ENCODE assay signal across 13 cellular contexts in the genomic region with DNA sequence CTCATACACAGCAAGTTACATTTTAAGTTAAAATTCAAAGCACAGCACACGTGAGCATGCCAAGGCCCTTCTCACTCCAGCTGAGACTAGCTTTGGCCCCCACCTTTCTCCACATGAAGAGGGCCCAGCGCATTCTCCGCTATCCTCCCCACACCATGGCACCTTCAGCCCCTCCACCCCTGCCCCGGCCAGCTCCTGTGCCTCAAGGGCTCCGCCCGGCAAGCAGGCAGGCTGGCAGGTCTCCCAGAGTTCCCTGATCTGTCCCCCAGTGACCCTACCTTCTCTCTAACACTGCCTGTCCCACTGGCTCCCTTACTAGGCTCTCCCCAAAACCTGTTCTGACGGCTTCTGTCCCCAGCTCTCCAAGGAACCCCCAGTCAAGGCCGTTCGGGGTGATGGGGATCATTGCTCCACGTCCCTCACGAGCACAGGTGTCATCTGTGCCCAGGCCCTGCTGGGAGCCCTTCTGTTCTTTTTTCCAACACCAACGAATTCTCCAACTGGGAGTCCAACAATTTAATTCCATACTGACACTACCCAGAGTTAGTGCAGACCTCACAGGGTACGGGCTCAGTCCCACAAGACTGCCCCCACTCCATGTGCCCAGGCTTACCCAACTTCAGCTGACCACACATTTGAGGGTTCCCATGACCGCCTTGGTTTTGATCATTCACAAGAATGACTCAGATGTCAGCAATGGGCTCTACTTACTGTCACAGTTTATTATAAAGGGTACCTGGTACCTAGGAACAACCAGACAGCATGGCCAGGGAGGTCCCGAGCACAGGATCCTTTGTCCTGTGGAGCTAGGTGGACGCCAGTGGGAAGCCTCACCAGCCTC. TPM values are rescaled to one million over a fixed set of nuclear protein-coding genes. Genes with fewer than 3 reads are reported as not detected.
DNase-seq lines count a peak whose midpoint lies in the region; ATAC-seq and TF ChIP-seq lines count a peak whose summit lies in the region.
"Had no signal": no experiment of that assay in that cellular context is flagged by ENCODE, and none has a peak within 500 bp of the region (broad histone marks: within the 10 kb centered on the region; RNA-seq: fewer than 3 reads in every experiment).

No MANE protein-coding gene starts in this region.

- H3K27me3 Mint-ChIP-seq in activated naive CD4-positive, alpha-beta T cell treated with anti-CD3 and anti-CD28 coated beads, Interleukin-2, amount 50 U/mL, for 24 hours, result no peaks in the 10 kb centered on the region
- no peaks in the 10 kb centered on the region for H3K27me3 Mint-ChIP-seq in stimulated activated memory B cell treated with anti-CD40 and anti-IgM and Interleukin-4, amounts not matched to agents 10 μg/mL and 1 μg/mL and 100 μg/mL, for 72 hours

- POLR2A ChIA-PET in RWPE1 (lab: Yijun Ruan, JAX; ENCODE audit: low non-redundant PET), result no interaction called here

- peak overlapping the region; percentile 70 for H3K27ac ChIP-seq in RWPE1
- peak overlapping the region; percentile 25 for H3K27ac ChIP-seq in right cardiac atrium (ENCODE audit: low read length)
- H3K27ac ChIP-seq in subcutaneous abdominal adipose tissue (ENCODE audit: low read depth, low read length), result peak overlapping the region; percentile 90
- H3K27ac ChIP-seq: upper lobe of right lung had no signal

- intact Hi-C loops in right cardiac atrium (cut with DNase I), result no loop called here

- H3K27me3 ChIP-seq in right cardiac atrium (ENCODE audit: control insufficient read depth, insufficient read depth) (no peaks in the 10 kb centered on the region), subcutaneous abdominal adipose tissue (ENCODE audit: control insufficient read depth in 5 of 5, insufficient read depth in 4 of 5, low read length in 5 of 5) (no peaks in the 10 kb centered on the region)
- H3K27me3 ChIP-seq: upper lobe of right lung had no signal

- peaks cover 37% of the 10 kb centered on the region for H3K4me1 Mint-ChIP-seq in activated naive CD4-positive, alpha-beta T cell treated with anti-CD3 and anti-CD28 coated beads, Interleukin-2, amount 50 U/mL, for 24 hours
- peaks cover 40% of the 10 kb centered on the region for H3K4me1 Mint-ChIP-seq in stimulated activated memory B cell treated with anti-CD40 and anti-IgM and Interleukin-4, amounts not matched to agents 10 μg/mL and 1 μg/mL and 100 μg/mL, for 72 hours

- ATAC-seq in right cardiac atrium, result no peak
- no peak for ATAC-seq in stimulated activated memory B cell treated with anti-CD40 and anti-IgM and Interleukin-4, amounts not matched to agents 10 μg/mL and 1 μg/mL and 100 μg/mL, for 72 hours
- no peak for ATAC-seq in HG03439 (IDR thresholded peaks at IDR 0.05; ENCODE audit: unreplicated experiment)
- ATAC-seq: upper lobe of right lung had no signal

- H3K4me1 ChIP-seq in right cardiac atrium (ENCODE audit: control insufficient read depth, insufficient read depth, low read length), result peaks cover 2% of the 10 kb centered on the region
- H3K4me1 ChIP-seq in subcutaneous abdominal adipose tissue (ENCODE audit: control insufficient read depth in 5 of 5, insufficient read depth in 5 of 5, low read length in 5 of 5), result peaks cover 5 to 63% (median 49%) of the 10 kb centered on the region in 5 donors

- H3K4me3 ChIP-seq in right cardiac atrium (ENCODE audit: low read length), result no peak overlapping the region
- peak overlapping the region in 1 of 5 donors; percentile 0 for H3K4me3 ChIP-seq in subcutaneous abdominal adipose tissue (ENCODE audit: low read depth in 1 of 5, low read length in 5 of 5)
- H3K4me3 ChIP-seq: upper lobe of right lung had no signal

- no peaks in the 10 kb centered on the region for H3K9me3 ChIP-seq in right cardiac atrium (ENCODE audit: control insufficient read depth, low read length)
- no peaks in the 10 kb centered on the region for H3K9me3 ChIP-seq in subcutaneous abdominal adipose tissue (ENCODE audit: control insufficient read depth in 5 of 5, low read length in 5 of 5)
- H3K9me3 ChIP-seq: upper lobe of right lung had no signal

- H3K4me3 Mint-ChIP-seq in activated naive CD4-positive, alpha-beta T cell treated with anti-CD3 and anti-CD28 coated beads, Interleukin-2, amount 50 U/mL, for 24 hours, result no peak overlapping the region
- no peak overlapping the region for H3K4me3 Mint-ChIP-seq in stimulated activated memory B cell treated with anti-CD40 and anti-IgM and Interleukin-4, amounts not matched to agents 10 μg/mL and 1 μg/mL and 100 μg/mL, for 72 hours

- H3K9ac ChIP-seq in subcutaneous abdominal adipose tissue (ENCODE audit: low read length in 5 of 5), result peak overlapping the region in 4 of 5 donors; percentile 16 to 56 (median 31)

- DNase-seq in activated naive CD4-positive, alpha-beta T cell treated with Interleukin-2 at 50 U/mL for 16 hours, result no peak
- DNase-seq in RWPE1 (ENCODE audit: low spot score), result no peak
- peak; percentile 40 to 80 (median 73) for DNase-seq in right cardiac atrium
- no peak for DNase-seq in NOMO-1 treated with dmso at 0.1 percent for 144 hours (lab: John Stamatoyannopoulos, UW; ENCODE audit: unreplicated experiment)
- DNase-seq: activated CD4-positive, alpha-beta T cell treated with anti-CD3 and anti-CD28 coated beads, Interleukin-2, amount 50 U/mL, for 4 hours; activated effector memory CD4-positive, alpha-beta T cell treated with anti-CD3 and anti-CD28 coated beads, Interleukin-2, amount 50 U/mL, for 16 hours; central memory CD4-positive, alpha-beta T cell; NCI-H1048; upper lobe of right lung had no signal

- CTCF ChIA-PET in RWPE1 (lab: Yijun Ruan, JAX), result no interaction called here

- peak overlapping the region; percentile 46 for H3K27ac Mint-ChIP-seq in activated naive CD4-positive, alpha-beta T cell treated with anti-CD3 and anti-CD28 coated beads, Interleukin-2, amount 50 U/mL, for 24 hours
- no peak overlapping the region for H3K27ac Mint-ChIP-seq in stimulated activated memory B cell treated with anti-CD40 and anti-IgM and Interleukin-4, amounts not matched to agents 10 μg/mL and 1 μg/mL and 100 μg/mL, for 72 hours

- 75% methylated on average over 16 of the region's 16 CpGs for WGBS in right cardiac atrium

- H3K36me3 Mint-ChIP-seq in activated naive CD4-positive, alpha-beta T cell treated with anti-CD3 and anti-CD28 coated beads, Interleukin-2, amount 50 U/mL, for 24 hours, result peaks cover 6% of the 10 kb centered on the region
- peaks cover 8% of the 10 kb centered on the region for H3K36me3 Mint-ChIP-seq in stimulated activated memory B cell treated with anti-CD40 and anti-IgM and Interleukin-4, amounts not matched to agents 10 μg/mL and 1 μg/mL and 100 μg/mL, for 72 hours

- peaks cover 0 to 6% (median under 1%) of the 10 kb centered on the region in 5 donors for H3K36me3 ChIP-seq in subcutaneous abdominal adipose tissue (ENCODE audit: control insufficient read depth in 5 of 5, insufficient read depth in 5 of 5, low read length in 5 of 5)

- TF ChIP-seq CTCF in RWPE1 (conservative IDR thresholded peaks at IDR 0.05; ENCODE audit: low read depth), result no peak

- H3K9me3 Mint-ChIP-seq in activated naive CD4-positive, alpha-beta T cell treated with anti-CD3 and anti-CD28 coated beads, Interleukin-2, amount 50 U/mL, for 24 hours, result no peaks in the 10 kb centered on the region
- no peaks in the 10 kb centered on the region for H3K9me3 Mint-ChIP-seq in stimulated activated memory B cell treated with anti-CD40 and anti-IgM and Interleukin-4, amounts not matched to agents 10 μg/mL and 1 μg/mL and 100 μg/mL, for 72 hours

RNA-seq across cellular contexts. Expression of gene LETM1, which starts 4.2 kb away (rescaled TPM):
- 10 to 100 TPM; 36.2 to 41.7 (median 38.4) TPM for total RNA-seq in right cardiac atrium
- polyA plus RNA-seq in right cardiac atrium, result 19.3 TPM

RNA-seq across cellular contexts. Expression of gene NSD2, which starts 19.4 kb away (rescaled TPM):
- 10 to 100 TPM; 44.4 to 52.0 (median 46.6) TPM for total RNA-seq in right cardiac atrium
- polyA plus RNA-seq in right cardiac atrium, result 10.8 TPM

RNA-seq across cellular contexts. Expression of gene FGFR3, which starts 58.7 kb away (rescaled TPM):
- 10 to 100 TPM in 1 of 4 donors, 1 to 10 TPM in 3; 6.4 to 17.5 (median 8.8) TPM for total RNA-seq in right cardiac atrium
- 4.5 TPM for polyA plus RNA-seq in right cardiac atrium

Comparison
In these comparisons a context has a peak if more than half of its experiments do, and no peak if none do; other contexts are left out.
1. DNase-seq: peak in right cardiac atrium (3 of 3); none in activated naive CD4-positive, alpha-beta T cell treated with Interleukin-2 at 50 U/mL for 16 hours (single experiment), RWPE1 (single experiment) and NOMO-1 treated with dmso at 0.1 percent for 144 hours (single experiment).
2. H3K27ac ChIP-seq: peak in every context shown above with its lines; median percentile 90 in subcutaneous abdominal adipose tissue; 70 in RWPE1; 25 in right cardiac atrium.